8 cellular contexts compared by ENCODE assay signal in the genomic region with DNA sequence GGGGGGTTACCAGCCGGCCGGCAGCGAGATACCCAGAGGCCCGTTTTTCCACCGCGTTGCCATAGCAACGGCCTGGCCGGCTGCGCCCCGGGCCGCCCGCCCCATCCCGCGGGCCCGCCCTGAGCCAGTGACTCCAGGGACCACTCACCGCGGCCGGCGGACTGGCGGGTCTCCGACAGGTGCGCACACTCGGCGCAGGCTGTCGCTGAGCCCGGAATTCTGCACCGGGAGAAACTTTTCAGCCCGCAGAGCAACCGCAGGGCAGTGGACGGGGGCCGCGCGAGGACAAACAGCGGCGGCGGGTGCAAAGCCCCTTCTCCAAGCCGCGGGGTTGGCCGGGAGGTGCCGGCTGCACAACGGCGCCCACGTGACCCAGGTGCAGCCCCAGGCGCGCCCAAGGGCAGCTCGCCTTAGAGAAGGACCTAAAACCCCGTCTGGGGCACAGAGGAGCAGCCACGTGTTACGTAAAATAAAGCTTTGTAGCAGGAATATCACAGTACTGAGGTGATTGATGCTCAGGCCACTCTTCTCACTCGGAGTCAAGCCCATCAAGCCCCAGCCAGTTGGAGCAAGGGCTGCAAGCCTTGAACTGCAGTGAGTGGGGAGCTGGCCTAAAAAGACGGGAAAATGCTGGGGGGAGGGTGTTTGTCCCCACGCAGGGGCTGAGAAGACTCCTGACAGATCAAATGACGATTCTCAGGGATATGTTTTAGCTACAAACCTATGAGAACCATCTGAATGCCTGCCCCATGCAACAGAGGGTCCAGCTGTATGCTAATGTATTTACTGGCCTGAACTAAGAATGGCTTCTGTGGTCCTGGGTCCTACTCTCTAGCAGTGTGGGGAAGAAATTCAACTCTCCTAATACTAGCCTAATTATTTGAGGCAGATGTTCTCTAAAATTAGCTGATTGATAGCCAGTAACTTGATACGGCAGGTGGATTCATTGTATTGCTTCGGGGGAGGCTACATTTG. TPM values are rescaled to one million over a fixed set of nuclear protein-coding genes. Genes with fewer than 3 reads are reported as not detected.
DNase-seq lines count a peak whose midpoint lies in the region; ATAC-seq and TF ChIP-seq lines count a peak whose summit lies in the region.

A gene (minus strand): TSS at position 294 of the 975 bp plus-strand sequence. CDS start 119,323 bp downstream, outside the sequence.

- peak; percentile 92 for ATAC-seq in HG02678 (IDR thresholded peaks at IDR 0.05; ENCODE audit: unreplicated experiment)

- no peak for TF ChIP-seq RAD21 in neural cell (conservative IDR thresholded peaks at IDR 0.05)

- no peaks in the 10 kb centered on the region for H3K27me3 ChIP-seq in neural cell (ENCODE audit: insufficient read depth, low read depth, low read length)
- no peaks in the 10 kb centered on the region for H3K27me3 ChIP-seq in vagina

- TF ChIP-seq POLR2A in vagina (IDR thresholded peaks at IDR 0.05): no peak

- peak within 1 kb of the TSS; percentile 71 for H2AFZ ChIP-seq in neural cell (ENCODE audit: low read depth, low read length)

- H3K4me1 ChIP-seq in vagina: peaks cover 10% of the 10 kb centered on the region

- peak; percentile 7 for DNase-seq in activated naive CD4-positive, alpha-beta T cell treated with Interleukin-2 at 50 U/mL for 16 hours
- no peak for DNase-seq in activated naive CD4-positive, alpha-beta T cell (lab: John Stamatoyannopoulos, UW)
- DNase-seq in NCI-H146 treated with DMSO at 0.1 percent for 48 hours (lab: John Stamatoyannopoulos, UW; ENCODE audit: unreplicated experiment): peak; percentile 71
- DNase-seq in activated CD4-positive, CD25-positive, alpha-beta regulatory T cell treated with anti-CD3 and anti-CD28 coated beads, Interleukin-2, amount 50 U/mL, for 72 hours: peak; percentile 34
- no peak for DNase-seq in fibroblast of the aortic adventitia (ENCODE audit: low read depth)
- peak in 1 of 2 donors; percentile 70 for DNase-seq in vagina (ENCODE audit: extremely low spot score in 2 of 2)

- H3K9me2 ChIP-seq in neural cell (ENCODE audit: insufficient read depth, low read length): no peaks in the 10 kb centered on the region

- no peak within 1 kb of the TSS for H3K27ac ChIP-seq in neural cell (ENCODE audit: low read length)
- H3K27ac ChIP-seq in vagina: no peak within 1 kb of the TSS

- peaks cover 23% of the 10 kb centered on the region for H3K79me2 ChIP-seq in neural cell (replicated peaks; ENCODE audit: insufficient read depth, low read length)

- H3K4me3 ChIP-seq in fibroblast of the aortic adventitia (ENCODE audit: low read depth, low read length) (peak within 1 kb of the TSS; percentile 61), neural cell (ENCODE audit: low read length) (peak within 1 kb of the TSS; percentile 81), vagina (peak within 1 kb of the TSS; percentile 46 to 55)

- peak within 1 kb of the TSS; percentile 71 for H3K4me2 ChIP-seq in neural cell (ENCODE audit: low read length)

- peak within 1 kb of the TSS; percentile 64 for H3K9ac ChIP-seq in neural cell (ENCODE audit: low read length)

- H4K20me1 ChIP-seq in neural cell (ENCODE audit: insufficient read depth): no peaks in the 10 kb centered on the region

- intact Hi-C loops in vagina (cut with DNase I): no loop called here

- H3F3A ChIP-seq in neural cell (ENCODE audit: insufficient read depth, low read length, poor library complexity, severe bottlenecking): no peaks in the 10 kb centered on the region

- TF ChIP-seq CTCF in fibroblast of the aortic adventitia (IDR thresholded peaks at IDR 0.05; ENCODE audit: insufficient read depth, low read length): no peak
- TF ChIP-seq CTCF in neural cell (IDR thresholded peaks at IDR 0.05; ENCODE audit: poor library complexity, severe bottlenecking): no peak
- TF ChIP-seq CTCF in vagina (IDR thresholded peaks at IDR 0.05): no peak

- H3K9me3 ChIP-seq in neural cell (ENCODE audit: low read length): no peaks in the 10 kb centered on the region
- H3K9me3 ChIP-seq in vagina: no peaks in the 10 kb centered on the region

- TF ChIP-seq EP300 in neural cell (conservative IDR thresholded peaks at IDR 0.05; ENCODE audit: poor library complexity, severe bottlenecking): no peak

- H3K36me3 ChIP-seq in neural cell (ENCODE audit: insufficient read depth, low read length) (no peaks in the 10 kb centered on the region), vagina (no peaks in the 10 kb centered on the region)

TF ChIP-seq in neural cell, 6 proteins besides CTCF, POLR2A, EP300 and RAD21:
- peak; percentile 76 for TF ChIP-seq MXI1 (conservative IDR thresholded peaks at IDR 0.05; ENCODE audit: poor library complexity, severe bottlenecking)
- peak; percentile 55 for TF ChIP-seq SMC3 (conservative IDR thresholded peaks at IDR 0.05; ENCODE audit: poor library complexity)
- TF ChIP-seq EZH2 (IDR thresholded peaks at IDR 0.05; ENCODE audit: borderline replicate concordance, insufficient read depth, low read length, poor library complexity, severe bottlenecking): no peak
- TF ChIP-seq, protein P1, sequence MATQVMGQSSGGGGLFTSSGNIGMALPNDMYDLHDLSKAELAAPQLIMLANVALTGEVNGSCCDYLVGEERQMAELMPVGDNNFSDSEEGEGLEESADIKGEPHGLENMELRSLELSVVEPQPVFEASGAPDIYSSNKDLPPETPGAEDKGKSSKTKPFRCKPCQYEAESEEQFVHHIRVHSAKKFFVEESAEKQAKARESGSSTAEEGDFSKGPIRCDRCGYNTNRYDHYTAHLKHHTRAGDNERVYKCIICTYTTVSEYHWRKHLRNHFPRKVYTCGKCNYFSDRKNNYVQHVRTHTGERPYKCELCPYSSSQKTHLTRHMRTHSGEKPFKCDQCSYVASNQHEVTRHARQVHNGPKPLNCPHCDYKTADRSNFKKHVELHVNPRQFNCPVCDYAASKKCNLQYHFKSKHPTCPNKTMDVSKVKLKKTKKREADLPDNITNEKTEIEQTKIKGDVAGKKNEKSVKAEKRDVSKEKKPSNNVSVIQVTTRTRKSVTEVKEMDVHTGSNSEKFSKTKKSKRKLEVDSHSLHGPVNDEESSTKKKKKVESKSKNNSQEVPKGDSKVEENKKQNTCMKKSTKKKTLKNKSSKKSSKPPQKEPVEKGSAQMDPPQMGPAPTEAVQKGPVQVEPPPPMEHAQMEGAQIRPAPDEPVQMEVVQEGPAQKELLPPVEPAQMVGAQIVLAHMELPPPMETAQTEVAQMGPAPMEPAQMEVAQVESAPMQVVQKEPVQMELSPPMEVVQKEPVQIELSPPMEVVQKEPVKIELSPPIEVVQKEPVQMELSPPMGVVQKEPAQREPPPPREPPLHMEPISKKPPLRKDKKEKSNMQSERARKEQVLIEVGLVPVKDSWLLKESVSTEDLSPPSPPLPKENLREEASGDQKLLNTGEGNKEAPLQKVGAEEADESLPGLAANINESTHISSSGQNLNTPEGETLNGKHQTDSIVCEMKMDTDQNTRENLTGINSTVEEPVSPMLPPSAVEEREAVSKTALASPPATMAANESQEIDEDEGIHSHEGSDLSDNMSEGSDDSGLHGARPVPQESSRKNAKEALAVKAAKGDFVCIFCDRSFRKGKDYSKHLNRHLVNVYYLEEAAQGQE (IDR thresholded peaks at IDR 0.05; ENCODE audit: borderline replicate concordance): no peak
- peak; percentile 43 for TF ChIP-seq POLR2AphosphoS5 (IDR thresholded peaks at IDR 0.05)
- peak; percentile 28 for TF ChIP-seq TAF1 (IDR thresholded peaks at IDR 0.05; ENCODE audit: low read depth)

RNA-seq across cellular contexts. Expression of the gene that starts here (rescaled TPM):
- total RNA-seq in fibroblast of the aortic adventitia (ENCODE audit: low replicate concordance) (1.1 and 3.8 TPM in 2 replicates), vagina (11.5 TPM)
- 11.3 and 13.9 TPM in 2 replicates for polyA plus RNA-seq in neural cell
- 59.2 and 62.4 TPM in 2 replicates for polyA minus RNA-seq in neural cell

Comparison
In these comparisons a context has a peak if more than half of its experiments do, and no peak if none do; other contexts are left out.
1. DNase-seq: peak in activated naive CD4-positive, alpha-beta T cell treated with Interleukin-2 at 50 U/mL for 16 hours (single experiment), NCI-H146 treated with DMSO at 0.1 percent for 48 hours (single experiment) and activated CD4-positive, CD25-positive, alpha-beta regulatory T cell treated with anti-CD3 and anti-CD28 coated beads, Interleukin-2, amount 50 U/mL, for 72 hours (single experiment); none in activated naive CD4-positive, alpha-beta T cell (0 of 4) and fibroblast of the aortic adventitia (single experiment).
2. Peak in every context shown above with its lines, with median percentiles within 50 percentile points of each other: H3K4me3 ChIP-seq.